7 cellular contexts compared by ENCODE assay signal in the genomic region with DNA sequence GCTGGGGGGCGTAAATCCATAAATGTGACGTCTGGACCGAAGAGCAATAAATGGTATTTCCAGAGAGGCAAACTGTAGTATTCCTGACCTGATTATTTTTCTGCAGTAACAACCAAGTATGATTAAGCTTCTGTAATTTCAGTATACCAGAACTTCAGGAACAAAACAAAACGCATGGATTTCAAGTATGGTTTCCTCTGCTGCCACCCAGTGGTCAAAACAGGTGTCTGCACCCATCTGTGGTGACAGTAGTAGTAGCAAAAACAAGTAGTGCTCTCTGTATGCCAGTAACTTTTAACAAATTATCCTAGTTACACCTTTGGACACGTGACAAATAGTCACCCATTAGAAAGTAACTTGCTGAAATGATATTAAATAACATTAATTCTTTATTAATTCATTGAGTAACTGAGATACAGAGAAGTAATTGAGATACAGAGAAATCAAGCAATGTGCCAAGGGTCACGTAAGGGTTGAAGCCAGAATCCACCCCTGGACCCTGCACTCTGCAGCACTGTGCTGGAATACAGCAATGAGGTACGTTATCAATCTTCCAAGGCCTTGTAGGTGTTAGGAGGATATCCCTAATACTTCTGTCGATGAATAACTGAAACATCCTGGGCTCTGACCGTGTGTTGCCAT. TPM values are rescaled to one million over a fixed set of nuclear protein-coding genes. Genes with fewer than 3 reads are reported as not detected.
A peak's percentile ranks its signal among the peaks of the same experiment; 100 is the strongest.
DNase-seq lines count a peak whose midpoint lies in the region; ATAC-seq, FAIRE-seq and TF ChIP-seq lines count a peak whose summit lies in the region.

No MANE protein-coding gene starts in this region.

- whole genome bisulfite sequencing in HepG2 (ENCODE audit: low lambda C conversion rate): 21% methylated on average over 9 of the region's 9 CpGs

- no peak overlapping the region for H3K4me3 Mint-ChIP-seq in chondrocyte (ENCODE audit: unreplicated experiment)

- in situ Hi-C loops in HepG2 (cut with HindIII; ENCODE audit: extremely low pct_ligation_motif_present, low pct_unique_long_range_greater_than_20kb): loop anchor here (10.0 kb wide), 1 partner anchor 287 kb away; a partner anchor contains a TSS

- POLR2A ChIA-PET in HepG2 (lab: Yijun Ruan, JAX): interaction anchor here (1.3 to 1.8 kb wide), 2 partner anchors 10 kb away, joined by 3 to 11 read pairs; a partner anchor contains a TSS

- peak overlapping the region; percentile 12; the same call in 1 of the 2 replicates for H3K9ac ChIP-seq in HepG2 (ENCODE audit: insufficient read depth, low read depth, low read length)

- intact Hi-C loops in HepG2 (cut with micrococcal nuclease; ENCODE audit: unreplicated experiment): loop anchor here (1.0 kb wide), 3 partner anchors 25 to 274 kb away; no protein-coding TSS in a partner anchor

- no peaks in the 10 kb centered on the region for H3K27me3 Mint-ChIP-seq in chondrocyte (ENCODE audit: low read depth)

- no peaks in the 10 kb centered on the region; a peak in 3 of 5 replicates for H3K27me3 ChIP-seq in HepG2 (ENCODE audit: control insufficient read depth in 1 of 2, insufficient read depth in 2 of 2, low read length in 2 of 2)

- H3K9me3 ChIP-seq in HepG2 (ENCODE audit: low read length): no peaks in the 10 kb centered on the region

- no peaks in the 10 kb centered on the region for H4K20me1 ChIP-seq in HepG2 (ENCODE audit: insufficient read depth, low read length)

- peak overlapping the region; percentile 55 for H2AFZ ChIP-seq in HepG2 (ENCODE audit: low read length)

- BruUV-seq in HepG2 (replicated peaks; lab: Mats Ljungman, UMichigan): no TSS peak

- CTCF ChIA-PET in HepG2 (lab: Yijun Ruan, JAX; ENCODE audit: low intra/inter-chr PET ratio, low total read pairs): interaction anchor here (1.1 to 3.7 kb wide), 6 partner anchors 26 to 344 kb away, joined by 5 to 43 read pairs (median 8); a partner anchor contains a TSS

- TF ChIP-seq RAD21 in HepG2 (CRISPR knock-in tag; IDR thresholded peaks at IDR 0.05): peak; percentile 78

- peak; percentile 83 for TF ChIP-seq CTCF in GM12864 (IDR thresholded peaks at IDR 0.05; ENCODE audit: low read depth, low read length, missing control alignments)
- TF ChIP-seq CTCF in chondrocyte (IDR thresholded peaks at IDR 0.05): peak; percentile 93
- TF ChIP-seq CTCF in HepG2 (CRISPR knock-in tag; IDR thresholded peaks at IDR 0.05): peak; percentile 91

- TF ChIP-seq EP300 in HepG2 (IDR thresholded peaks at IDR 0.05; ENCODE audit: low read depth in 2 of 2, low read length in 2 of 2) (no peak), HepG2 (CRISPR knock-in tag; IDR thresholded peaks at IDR 0.05; ENCODE audit: borderline replicate concordance) (no peak)

- no peak overlapping the region for H3K27ac ChIP-seq in HepG2 (ENCODE audit: extremely low read length, insufficient read depth, low read length)

- peaks cover 31% of the 10 kb centered on the region for H3K4me1 ChIP-seq in HepG2 (ENCODE audit: insufficient read depth, low read length)

- H3K9me3 Mint-ChIP-seq in chondrocyte (ENCODE audit: low read depth): no peaks in the 10 kb centered on the region

- H3K79me2 ChIP-seq in HepG2 (ENCODE audit: insufficient read depth, low read length): no peaks in the 10 kb centered on the region

- DNase-seq in GM12864 (ENCODE audit: low read depth) (peak; percentile 24), NCI-H2171 treated with DMSO at 0.1 percent for 48 hours (lab: John Stamatoyannopoulos, UW) (peak; percentile 76), chondrocyte (ENCODE audit: low spot score) (no peak), HepG2 (ENCODE audit: low spot score) (peak; percentile 70)
- peak; percentile 47 for DNase-seq in activated CD4-positive, CD25-positive, alpha-beta regulatory T cell treated with anti-CD3 and anti-CD28 coated beads, Interleukin-2, amount 50 U/mL, for 16 hours (ENCODE audit: low read depth, low spot score)
- DNase-seq in stimulated activated CD4-positive, alpha-beta T cell treated with anti-CD3 and anti-CD28 coated beads, Interleukin-4, amount 100 ng/mL, for 4 hours: peak; percentile 46 to 54

- H3K4me2 ChIP-seq in HepG2 (ENCODE audit: low read depth, low read length): peak overlapping the region; percentile 63

- no peak for TF ChIP-seq POLR2A in HepG2 (IDR thresholded peaks at IDR 0.05; ENCODE audit: insufficient read depth in 1 of 2, low read depth in 2 of 2, low read length in 2 of 2)

- FAIRE-seq in HepG2 (lab: Jason Lieb, UNC): peak; percentile 95

- ATAC-seq in HG02885 (IDR thresholded peaks at IDR 0.05; ENCODE audit: poor library complexity, unreplicated experiment) (peak; percentile 78), HepG2 (peak; percentile 78)

- H3K36me3 ChIP-seq in HepG2 (replicated peaks in 1 of 2; ENCODE audit: control insufficient read depth in 1 of 2, insufficient read depth in 2 of 2, low read length in 2 of 2): no peaks in the 10 kb centered on the region

- peaks cover 13% of the 10 kb centered on the region for H3K4me1 Mint-ChIP-seq in chondrocyte (ENCODE audit: low read depth)

- no peaks in the 10 kb centered on the region for H3K36me3 Mint-ChIP-seq in chondrocyte (ENCODE audit: low read depth)

- H3K27ac Mint-ChIP-seq in chondrocyte (ENCODE audit: unreplicated experiment): no peak overlapping the region

- H3K4me3 ChIP-seq in GM12864 (ENCODE audit: low read depth, low read length) (no peak overlapping the region), HepG2 (replicated peaks in 1 of 3; ENCODE audit: insufficient read depth in 1 of 3, low read depth in 2 of 3, low read length in 3 of 3) (peak overlapping the region in 2 of 3 experiments; percentile 13 to 28; a peak in 2 of 6 replicates)

RNA-seq across cellular contexts. Expression of a gene that starts 7.9 kb away (rescaled TPM):
- total RNA-seq in chondrocyte: not detected in 3 replicates
- total RNA-seq in HepG2 (2016; rRNA removed; fragmentation: Illumina TruSeq; extraction: Trizol): not detected in 2 replicates
- not detected in 2 replicates for total RNA-seq in HepG2 (2016; cell fraction: cytosol; rRNA removed; fragmentation: Illumina TruSeq; extraction: Trizol; ENCODE audit: low read depth)
- not detected in 2 replicates for total RNA-seq in HepG2 (2016; cell fraction: insoluble cytoplasmic fraction; rRNA removed; fragmentation: Illumina TruSeq; extraction: Trizol)
- not detected in 2 replicates for total RNA-seq in HepG2 (2016; cell fraction: membrane; rRNA removed; fragmentation: Illumina TruSeq; extraction: Trizol)
- total RNA-seq in HepG2 (2016; cell fraction: nucleus; rRNA removed; fragmentation: Illumina TruSeq; extraction: Trizol): not detected in 2 replicates
- polyA plus RNA-seq in HepG2 (2011; rRNA removed): not detected in 2 replicates
- 0.05 TPM in 2 replicates for polyA plus RNA-seq in HepG2 (2011; cell fraction: cytosol; rRNA removed)
- polyA plus RNA-seq in HepG2 (2011; cell fraction: nucleus; rRNA removed): not detected in 2 replicates
- polyA plus RNA-seq in HepG2 (2012): 0.44 TPM in 1 of 2 replicates, not detected in the other
- polyA plus RNA-seq in HepG2 (2016; cell fraction: cytosol; fragmentation: Illumina TruSeq; extraction: Trizol; ENCODE audit: low read depth): not detected in 2 replicates
- polyA plus RNA-seq in HepG2 (2016; cell fraction: insoluble cytoplasmic fraction; fragmentation: Illumina TruSeq; extraction: Trizol; ENCODE audit: low read depth): not detected in 2 replicates
- polyA plus RNA-seq in HepG2 (2016; cell fraction: membrane; fragmentation: Illumina TruSeq; extraction: Trizol; ENCODE audit: low read depth): not detected in 2 replicates
- not detected in 2 replicates for polyA plus RNA-seq in HepG2 (2016; cell fraction: nucleus; fragmentation: Illumina TruSeq; extraction: Trizol; ENCODE audit: insufficient read depth, low read depth)
- 0.28 TPM in 1 of 2 replicates, not detected in the other for polyA minus RNA-seq in HepG2 (2011; rRNA and poly(A)+ RNA removed; ENCODE audit: low replicate concordance)
- polyA minus RNA-seq in HepG2 (2011; cell fraction: cytosol; rRNA and poly(A)+ RNA removed): not detected in 2 replicates
- polyA minus RNA-seq in HepG2 (2011; cell fraction: nucleus; rRNA and poly(A)+ RNA removed): not detected in 2 replicates

RNA-seq across cellular contexts. Expression of a gene that starts 9.8 kb away (rescaled TPM):
- total RNA-seq in chondrocyte (38.4 to 52.2 TPM (median 44.4 TPM) in 3 replicates), HepG2 (2016; rRNA removed; fragmentation: Illumina TruSeq; extraction: Trizol) (67.1 and 90.5 TPM in 2 replicates)
- 105 and 125 TPM in 2 replicates for total RNA-seq in HepG2 (2016; cell fraction: cytosol; rRNA removed; fragmentation: Illumina TruSeq; extraction: Trizol; ENCODE audit: low read depth)
- total RNA-seq in HepG2 (2016; cell fraction: insoluble cytoplasmic fraction; rRNA removed; fragmentation: Illumina TruSeq; extraction: Trizol): 63.5 and 89.9 TPM in 2 replicates
- total RNA-seq in HepG2 (2016; cell fraction: membrane; rRNA removed; fragmentation: Illumina TruSeq; extraction: Trizol): 130 and 134 TPM in 2 replicates
- total RNA-seq in HepG2 (2016; cell fraction: nucleus; rRNA removed; fragmentation: Illumina TruSeq; extraction: Trizol): 31.8 and 32.2 TPM in 2 replicates
- polyA plus RNA-seq in HepG2 (2011; rRNA removed): 20.9 and 27.4 TPM in 2 replicates
- polyA plus RNA-seq in HepG2 (2011; cell fraction: cytosol; rRNA removed): 15.5 and 18.4 TPM in 2 replicates
- polyA plus RNA-seq in HepG2 (2011; cell fraction: nucleus; rRNA removed): 4.1 and 4.9 TPM in 2 replicates
- polyA plus RNA-seq in HepG2 (2012): 36.7 and 37.0 TPM in 2 replicates
- polyA plus RNA-seq in HepG2 (2016; cell fraction: cytosol; fragmentation: Illumina TruSeq; extraction: Trizol; ENCODE audit: low read depth): 175 and 218 TPM in 2 replicates
- polyA plus RNA-seq in HepG2 (2016; cell fraction: insoluble cytoplasmic fraction; fragmentation: Illumina TruSeq; extraction: Trizol; ENCODE audit: low read depth): 130 and 131 TPM in 2 replicates
- 166 and 180 TPM in 2 replicates for polyA plus RNA-seq in HepG2 (2016; cell fraction: membrane; fragmentation: Illumina TruSeq; extraction: Trizol; ENCODE audit: low read depth)
- 53.5 and 59.6 TPM in 2 replicates for polyA plus RNA-seq in HepG2 (2016; cell fraction: nucleus; fragmentation: Illumina TruSeq; extraction: Trizol; ENCODE audit: insufficient read depth, low read depth)
- 8.1 and 8.3 TPM in 2 replicates for polyA minus RNA-seq in HepG2 (2011; rRNA and poly(A)+ RNA removed; ENCODE audit: low replicate concordance)
- polyA minus RNA-seq in HepG2 (2011; cell fraction: cytosol; rRNA and poly(A)+ RNA removed): 8.3 and 9.7 TPM in 2 replicates
- polyA minus RNA-seq in HepG2 (2011; cell fraction: nucleus; rRNA and poly(A)+ RNA removed): 8.8 and 13.2 TPM in 2 replicates

RNA-seq across cellular contexts. Expression of a gene that starts 16.0 kb away (rescaled TPM):
- total RNA-seq in chondrocyte (0.19 TPM in 1 of 3 replicates, not detected in the others), HepG2 (2016; rRNA removed; fragmentation: Illumina TruSeq; extraction: Trizol) (not detected in 2 replicates)
- not detected in 2 replicates for total RNA-seq in HepG2 (2016; cell fraction: cytosol; rRNA removed; fragmentation: Illumina TruSeq; extraction: Trizol; ENCODE audit: low read depth)
- not detected in 2 replicates for total RNA-seq in HepG2 (2016; cell fraction: insoluble cytoplasmic fraction; rRNA removed; fragmentation: Illumina TruSeq; extraction: Trizol)
- total RNA-seq in HepG2 (2016; cell fraction: membrane; rRNA removed; fragmentation: Illumina TruSeq; extraction: Trizol): not detected in 2 replicates
- total RNA-seq in HepG2 (2016; cell fraction: nucleus; rRNA removed; fragmentation: Illumina TruSeq; extraction: Trizol): not detected in 2 replicates
- polyA plus RNA-seq in HepG2 (2011; rRNA removed): not detected in 2 replicates
- polyA plus RNA-seq in HepG2 (2011; cell fraction: cytosol; rRNA removed): not detected in 2 replicates
- not detected in 2 replicates for polyA plus RNA-seq in HepG2 (2011; cell fraction: nucleus; rRNA removed)
- not detected in 2 replicates for polyA plus RNA-seq in HepG2 (2012)
- polyA plus RNA-seq in HepG2 (2016; cell fraction: cytosol; fragmentation: Illumina TruSeq; extraction: Trizol; ENCODE audit: low read depth): not detected in 2 replicates
- polyA plus RNA-seq in HepG2 (2016; cell fraction: insoluble cytoplasmic fraction; fragmentation: Illumina TruSeq; extraction: Trizol; ENCODE audit: low read depth): not detected in 2 replicates
- polyA plus RNA-seq in HepG2 (2016; cell fraction: membrane; fragmentation: Illumina TruSeq; extraction: Trizol; ENCODE audit: low read depth): not detected in 2 replicates
- not detected in 2 replicates for polyA plus RNA-seq in HepG2 (2016; cell fraction: nucleus; fragmentation: Illumina TruSeq; extraction: Trizol; ENCODE audit: insufficient read depth, low read depth)
- 2.7 TPM in 1 of 2 replicates, not detected in the other for polyA minus RNA-seq in HepG2 (2011; rRNA and poly(A)+ RNA removed; ENCODE audit: low replicate concordance)
- not detected in 2 replicates for polyA minus RNA-seq in HepG2 (2011; cell fraction: cytosol; rRNA and poly(A)+ RNA removed)
- polyA minus RNA-seq in HepG2 (2011; cell fraction: nucleus; rRNA and poly(A)+ RNA removed): not detected in 2 replicates

RNA-seq across cellular contexts. Expression of a gene that starts 50.1 kb away (rescaled TPM):
- total RNA-seq in chondrocyte (9.7 to 10.8 TPM (median 10.4 TPM) in 3 replicates), HepG2 (2016; rRNA removed; fragmentation: Illumina TruSeq; extraction: Trizol) (not detected in 2 replicates)
- total RNA-seq in HepG2 (2016; cell fraction: cytosol; rRNA removed; fragmentation: Illumina TruSeq; extraction: Trizol; ENCODE audit: low read depth): not detected in 2 replicates
- total RNA-seq in HepG2 (2016; cell fraction: insoluble cytoplasmic fraction; rRNA removed; fragmentation: Illumina TruSeq; extraction: Trizol): not detected in 2 replicates
- total RNA-seq in HepG2 (2016; cell fraction: membrane; rRNA removed; fragmentation: Illumina TruSeq; extraction: Trizol): not detected in 2 replicates
- not detected in 2 replicates for total RNA-seq in HepG2 (2016; cell fraction: nucleus; rRNA removed; fragmentation: Illumina TruSeq; extraction: Trizol)
- not detected in 2 replicates for polyA plus RNA-seq in HepG2 (2011; rRNA removed)
- polyA plus RNA-seq in HepG2 (2011; cell fraction: cytosol; rRNA removed): not detected in 2 replicates
- polyA plus RNA-seq in HepG2 (2011; cell fraction: nucleus; rRNA removed): not detected in 2 replicates
- not detected in 2 replicates for polyA plus RNA-seq in HepG2 (2012)
- polyA plus RNA-seq in HepG2 (2016; cell fraction: cytosol; fragmentation: Illumina TruSeq; extraction: Trizol; ENCODE audit: low read depth): not detected in 2 replicates
- polyA plus RNA-seq in HepG2 (2016; cell fraction: insoluble cytoplasmic fraction; fragmentation: Illumina TruSeq; extraction: Trizol; ENCODE audit: low read depth): not detected in 2 replicates
- not detected in 2 replicates for polyA plus RNA-seq in HepG2 (2016; cell fraction: membrane; fragmentation: Illumina TruSeq; extraction: Trizol; ENCODE audit: low read depth)
- not detected in 2 replicates for polyA plus RNA-seq in HepG2 (2016; cell fraction: nucleus; fragmentation: Illumina TruSeq; extraction: Trizol; ENCODE audit: insufficient read depth, low read depth)
- polyA minus RNA-seq in HepG2 (2011; rRNA and poly(A)+ RNA removed; ENCODE audit: low replicate concordance): not detected in 2 replicates
- polyA minus RNA-seq in HepG2 (2011; cell fraction: cytosol; rRNA and poly(A)+ RNA removed): not detected in 2 replicates
- not detected in 2 replicates for polyA minus RNA-seq in HepG2 (2011; cell fraction: nucleus; rRNA and poly(A)+ RNA removed)

RNA-seq across cellular contexts. Expression of a gene that starts 54.8 kb away (rescaled TPM):
- total RNA-seq in chondrocyte: 0.36 TPM in 1 of 3 replicates, not detected in the others
- 0.14 and 0.40 TPM in 2 replicates for total RNA-seq in HepG2 (2016; rRNA removed; fragmentation: Illumina TruSeq; extraction: Trizol)
- 0.09 and 0.20 TPM in 2 replicates for total RNA-seq in HepG2 (2016; cell fraction: cytosol; rRNA removed; fragmentation: Illumina TruSeq; extraction: Trizol; ENCODE audit: low read depth)
- total RNA-seq in HepG2 (2016; cell fraction: insoluble cytoplasmic fraction; rRNA removed; fragmentation: Illumina TruSeq; extraction: Trizol): 0.27 and 0.41 TPM in 2 replicates
- total RNA-seq in HepG2 (2016; cell fraction: membrane; rRNA removed; fragmentation: Illumina TruSeq; extraction: Trizol): 0.14 and 0.34 TPM in 2 replicates
- total RNA-seq in HepG2 (2016; cell fraction: nucleus; rRNA removed; fragmentation: Illumina TruSeq; extraction: Trizol): 0.75 and 0.78 TPM in 2 replicates
- polyA plus RNA-seq in HepG2 (2011; rRNA removed): 0.08 and 0.24 TPM in 2 replicates
- 0.05 and 0.12 TPM in 2 replicates for polyA plus RNA-seq in HepG2 (2011; cell fraction: cytosol; rRNA removed)
- polyA plus RNA-seq in HepG2 (2011; cell fraction: nucleus; rRNA removed): 0.29 and 0.36 TPM in 2 replicates
- 0.04 and 0.24 TPM in 2 replicates for polyA plus RNA-seq in HepG2 (2012)
- polyA plus RNA-seq in HepG2 (2016; cell fraction: cytosol; fragmentation: Illumina TruSeq; extraction: Trizol; ENCODE audit: low read depth): 0.07 TPM in 1 of 2 replicates, not detected in the other
- 0.08 and 0.22 TPM in 2 replicates for polyA plus RNA-seq in HepG2 (2016; cell fraction: insoluble cytoplasmic fraction; fragmentation: Illumina TruSeq; extraction: Trizol; ENCODE audit: low read depth)
- 0.14 and 0.32 TPM in 2 replicates for polyA plus RNA-seq in HepG2 (2016; cell fraction: membrane; fragmentation: Illumina TruSeq; extraction: Trizol; ENCODE audit: low read depth)
- 1.3 and 1.8 TPM in 2 replicates for polyA plus RNA-seq in HepG2 (2016; cell fraction: nucleus; fragmentation: Illumina TruSeq; extraction: Trizol; ENCODE audit: insufficient read depth, low read depth)
- polyA minus RNA-seq in HepG2 (2011; rRNA and poly(A)+ RNA removed; ENCODE audit: low replicate concordance): 0.20 TPM in 1 of 2 replicates, not detected in the other
- not detected in 2 replicates for polyA minus RNA-seq in HepG2 (2011; cell fraction: cytosol; rRNA and poly(A)+ RNA removed)
- polyA minus RNA-seq in HepG2 (2011; cell fraction: nucleus; rRNA and poly(A)+ RNA removed): 0.62 and 1.2 TPM in 2 replicates
